Comparison of ENCODE assay signal across 19 cellular contexts in the genomic region with DNA sequence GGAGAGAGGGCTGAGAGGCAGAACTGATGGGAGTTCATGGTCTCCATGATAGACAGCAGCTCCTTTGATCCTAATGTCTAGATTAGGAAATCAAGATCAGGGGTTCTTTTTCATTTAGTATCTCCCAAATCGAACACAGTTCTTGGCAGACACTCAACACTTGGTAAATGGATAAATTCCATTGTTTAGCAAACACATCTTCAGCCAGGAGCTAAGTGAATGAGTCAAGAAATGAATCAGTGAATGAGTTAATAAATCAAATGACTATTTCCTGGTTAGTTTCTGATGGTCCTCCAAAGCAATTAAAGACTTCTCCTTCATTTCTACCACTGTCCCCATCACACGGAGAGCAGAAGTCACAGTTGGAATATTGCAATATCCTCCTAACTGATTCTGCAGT.
"Had no signal": no experiment of that assay in that cellular context is flagged by ENCODE, and none has a peak within 500 bp of the region (broad histone marks: within the 10 kb centered on the region; RNA-seq: fewer than 3 reads in every experiment).

No MANE protein-coding gene starts in this region.

- H3K36me3 ChIP-seq: colonic mucosa, pancreas, right lobe of liver, suprapubic skin, transverse colon, upper lobe of right lung, uterus had no signal

- ATAC-seq: left lobe of liver; natural killer cell; pancreas; right lobe of liver; stimulated activated naive CD8-positive, alpha-beta T cell treated with anti-CD3 and anti-CD28 coated beads, Interleukin-15, amount 100 ng/mL, for 72 hours; upper lobe of right lung had no signal

- H3K27me3 ChIP-seq: colonic mucosa, pancreas, right lobe of liver, suprapubic skin, transverse colon, upper lobe of right lung, uterus had no signal

- H3K9me3 ChIP-seq: colonic mucosa, pancreas, right lobe of liver, suprapubic skin, transverse colon, upper lobe of right lung, uterus had no signal

- H3K4me1 ChIP-seq: colonic mucosa, pancreas, upper lobe of right lung, uterus had no signal

- H3K27ac ChIP-seq: colonic mucosa, pancreas, right lobe of liver, suprapubic skin, transverse colon, upper lobe of right lung, uterus had no signal

- DNase-seq: colonic mucosa; effector memory CD4-positive, alpha-beta T cell; hypothalamus; natural killer cell; pancreas; right lobe of liver; stimulated activated CD4-positive, alpha-beta T cell treated with anti-CD3 and anti-CD28 coated beads, Interleukin-12 subunit alpha, Interleukin-12 subunit beta, amount 100 ng/mL, for 4 hours; stimulated activated CD4-positive, alpha-beta T cell treated with anti-CD3 and anti-CD28 coated beads, Interleukin-1b, Interleukin-23, amount 100 ng/mL, for 48 hours; stimulated activated CD4-positive, alpha-beta T cell treated with anti-CD3 and anti-CD28 coated beads, Interleukin-4, amount 100 ng/mL, for 1 hour; stimulated activated CD8-positive, alpha-beta memory T cell treated with anti-CD3 and anti-CD28 coated beads, Interleukin-4, amount 100 ng/mL, for 48 hours; stimulated activated naive CD4-positive, alpha-beta T cell; stimulated activated naive CD8-positive, alpha-beta T cell treated with anti-CD3 and anti-CD28 coated beads, Interleukin-15, amount 100 ng/mL, for 72 hours; transverse colon; upper lobe of right lung; uterus had no signal

- H3K4me3 ChIP-seq: colonic mucosa, lung, pancreas, right lobe of liver, smooth muscle cell, suprapubic skin, transverse colon, upper lobe of right lung, uterus had no signal

- H3K4me2 ChIP-seq: smooth muscle cell had no signal
